Comparison of ENCODE assay signal across 13 cellular contexts in genomic region chr4:22764183-22764582, GRCh38.
"Had no signal": no experiment of that assay in that cellular context is flagged by ENCODE, and none has a peak within 500 bp of the region (broad histone marks: within the 10 kb centered on the region; RNA-seq: fewer than 3 reads in every experiment).

No MANE protein-coding gene starts in this region.

- ATAC-seq: activated naive CD8-positive, alpha-beta T cell treated with anti-CD3 and anti-CD28 coated beads, Interleukin-2, amount 50 U/mL, for 24 hours; pancreas; stimulated activated naive CD8-positive, alpha-beta T cell treated with anti-CD3 and anti-CD28 coated beads, Interleukin-15, amount 100 ng/mL, for 72 hours had no signal

- H3K36me3 Mint-ChIP-seq: neural progenitor cell had no signal

- DNase-seq: activated CD4-positive, alpha-beta memory T cell treated with anti-CD3 and anti-CD28 coated beads, Interleukin-2, amount 10 ng/mL, durations not matched to agents 7 days and 5 days; activated CD4-positive, alpha-beta T cell treated with anti-CD3 and anti-CD28 coated beads for 1 hour; activated CD8-positive, alpha-beta memory T cell treated with anti-CD3 and anti-CD28 coated beads, Interleukin-2, amount 50 U/mL, for 48 hours; activated naive CD4-positive, alpha-beta T cell treated with Interleukin-2 at 50 U/mL for 16 hours; activated naive CD8-positive, alpha-beta T cell treated with anti-CD3 and anti-CD28 coated beads, Interleukin-2, amount 50 U/mL, for 24 hours; endodermal cell; erythroblast; kidney glomerular epithelial cell; mesendoderm; pancreas; stimulated activated CD4-positive, alpha-beta T cell treated with anti-CD3 and anti-CD28 coated beads, Interleukin-4, amount 100 ng/mL, for 24 hours; stimulated activated naive CD8-positive, alpha-beta T cell treated with anti-CD3 and anti-CD28 coated beads, Interleukin-15, amount 100 ng/mL, for 72 hours had no signal

- H3K27ac Mint-ChIP-seq: activated CD4-positive, alpha-beta memory T cell treated with anti-CD3 and anti-CD28 coated beads, Interleukin-2, amount 10 ng/mL, durations not matched to agents 7 days and 5 days; activated naive CD8-positive, alpha-beta T cell treated with anti-CD3 and anti-CD28 coated beads, Interleukin-2, amount 50 U/mL, for 24 hours; endodermal cell; neural progenitor cell had no signal

- H3K9me3 Mint-ChIP-seq: endodermal cell; neural progenitor cell; stimulated activated naive CD8-positive, alpha-beta T cell treated with anti-CD3 and anti-CD28 coated beads, Interleukin-15, amount 100 ng/mL, for 72 hours had no signal

- H3K27me3 Mint-ChIP-seq: activated CD4-positive, alpha-beta memory T cell treated with anti-CD3 and anti-CD28 coated beads, Interleukin-2, amount 10 ng/mL, durations not matched to agents 7 days and 5 days; activated naive CD8-positive, alpha-beta T cell treated with anti-CD3 and anti-CD28 coated beads, Interleukin-2, amount 50 U/mL, for 24 hours had no signal

- H3K4me3 Mint-ChIP-seq: activated CD4-positive, alpha-beta memory T cell treated with anti-CD3 and anti-CD28 coated beads, Interleukin-2, amount 10 ng/mL, durations not matched to agents 7 days and 5 days; activated naive CD8-positive, alpha-beta T cell treated with anti-CD3 and anti-CD28 coated beads, Interleukin-2, amount 50 U/mL, for 24 hours; endodermal cell; neural progenitor cell; stimulated activated naive CD8-positive, alpha-beta T cell treated with anti-CD3 and anti-CD28 coated beads, Interleukin-15, amount 100 ng/mL, for 72 hours had no signal
